ENCODE assay signal across 18 cellular contexts in the genomic region with DNA sequence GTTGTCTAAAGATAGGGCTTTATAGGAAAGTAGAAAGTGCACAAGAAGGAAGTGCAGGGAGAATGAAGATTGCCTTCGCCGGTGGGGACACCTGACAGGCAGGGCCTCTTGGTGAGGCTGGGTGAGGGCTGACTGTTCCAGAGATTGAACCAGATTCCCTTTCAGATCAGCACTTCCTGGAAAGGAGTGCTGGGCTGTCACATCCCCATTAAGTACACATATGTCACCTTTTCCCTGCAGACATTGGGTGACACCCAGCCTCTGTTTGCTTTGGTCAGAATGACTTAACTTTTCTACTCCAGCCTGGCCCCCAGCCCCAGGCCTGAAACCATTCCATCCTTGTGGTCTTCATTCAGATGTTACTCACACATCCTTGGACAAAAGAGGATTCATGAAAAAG. TPM values are rescaled to one million over a fixed set of nuclear protein-coding genes. Genes with fewer than 3 reads are reported as not detected.
DNase-seq lines count a peak whose midpoint lies in the region; ATAC-seq and TF ChIP-seq lines count a peak whose summit lies in the region.
"Had no signal": no experiment of that assay in that cellular context is flagged by ENCODE, and none has a peak within 500 bp of the region (broad histone marks: within the 10 kb centered on the region; RNA-seq: fewer than 3 reads in every experiment).

No MANE protein-coding gene starts in this region.

- CTCF ChIA-PET in PC-9 (lab: Charles Lee): no interaction called here

- H3K4me1 ChIP-seq in PC-9 (replicated peaks; ENCODE audit: insufficient read depth): peaks cover 59% of the 10 kb centered on the region
- H3K4me1 ChIP-seq in prostate gland (replicated peaks): peaks cover 9% of the 10 kb centered on the region

- in situ Hi-C loops in Caki2 (cut with HindIII; ENCODE audit: low pct_unique_long_range_greater_than_20kb, low sequenced_read_pairs): no loop called here

- H3K36me3 ChIP-seq in PC-9 (ENCODE audit: low read depth): no peaks in the 10 kb centered on the region
- H3K36me3 ChIP-seq in prostate gland: no peaks in the 10 kb centered on the region
- H3K36me3 ChIP-seq: esophagus muscularis mucosa had no signal

- BruUV-seq in PC-9 (replicated peaks; lab: Mats Ljungman, UMichigan): no TSS peak

- peak overlapping the region; percentile 54 for H3K4me2 ChIP-seq in PC-9

- H3K27ac ChIP-seq in PC-9 (peak overlapping the region; percentile 90), prostate gland (peak overlapping the region; percentile 91 to 98)
- H3K27ac ChIP-seq: esophagus muscularis mucosa had no signal

- 42% methylated on average over 2 of the region's 2 CpGs for WGBS in prostate gland

- ATAC-seq in GM18867 (IDR thresholded peaks at IDR 0.05; ENCODE audit: unreplicated experiment) (no peak), HG03457 (IDR thresholded peaks at IDR 0.05; ENCODE audit: unreplicated experiment) (no peak), GM21390 (IDR thresholded peaks at IDR 0.05; ENCODE audit: unreplicated experiment) (no peak)
- ATAC-seq: activated T-cell treated with anti-CD3 and anti-CD28 coated beads, Interleukin-2, amount 50 U/mL, for 4 hours; GM12878; stimulated activated naive CD8-positive, alpha-beta T cell treated with anti-CD3 and anti-CD28 coated beads, Interleukin-15, amount 100 ng/mL, for 72 hours had no signal

- peaks cover 53% of the 10 kb centered on the region for H3F3A ChIP-seq in PC-9 (ENCODE audit: insufficient read depth, low read depth)

- H3K9me3 ChIP-seq in PC-9 (ENCODE audit: insufficient read depth, low read depth) (no peaks in the 10 kb centered on the region), prostate gland (no peaks in the 10 kb centered on the region)
- H3K9me3 ChIP-seq: esophagus muscularis mucosa had no signal

- TF ChIP-seq CTCF in PC-9 (conservative IDR thresholded peaks at IDR 0.05) (no peak), prostate gland (IDR thresholded peaks at IDR 0.05) (no peak)

- intact Hi-C loops in PC-9 (cut with micrococcal nuclease; ENCODE audit: unreplicated experiment) (no loop called here), prostate gland (cut with DNase I) (no loop called here)

- no peak for TF ChIP-seq POLR2A in prostate gland (IDR thresholded peaks at IDR 0.05)

- H3K27me3 ChIP-seq in PC-9 (ENCODE audit: insufficient read depth, low read depth) (no peaks in the 10 kb centered on the region), prostate gland (replicated peaks; ENCODE audit: insufficient read depth) (no peaks in the 10 kb centered on the region)
- H3K27me3 ChIP-seq: esophagus muscularis mucosa had no signal

- H3K79me2 ChIP-seq in PC-9 (ENCODE audit: low read depth): no peaks in the 10 kb centered on the region

- no peaks in the 10 kb centered on the region for H4K20me1 ChIP-seq in PC-9 (ENCODE audit: insufficient read depth)

- DNase-seq in Caki2 (ENCODE audit: low read depth) (peak; percentile 23), PC-9 (peak; percentile 38 to 84), kidney tubule cell (ENCODE audit: low spot score) (peak; percentile 30), prostate gland (ENCODE audit: low spot score) (peak; percentile 64), SKM-1 (lab: John Stamatoyannopoulos, UW; ENCODE audit: unreplicated experiment) (no peak)
- DNase-seq: activated CD4-positive, alpha-beta T cell treated with anti-CD3 and anti-CD28 coated beads, Interleukin-2, amount 50 U/mL, for 1 hour; activated naive CD4-positive, alpha-beta T cell treated with anti-CD3 and anti-CD28 coated beads, Interleukin-2, amount 50 U/mL, for 16 hours; activated T-cell treated with anti-CD3 and anti-CD28 coated beads, Interleukin-2, amount 50 U/mL, for 4 hours; dermis blood vessel endothelial cell; GDM1; NCI-H1048; stimulated activated naive CD8-positive, alpha-beta T cell treated with anti-CD3 and anti-CD28 coated beads, Interleukin-15, amount 100 ng/mL, for 72 hours had no signal

- H3K4me3 ChIP-seq in PC-9: peak overlapping the region; percentile 25; the same call in 1 of the 2 replicates
- no peak overlapping the region for H3K4me3 ChIP-seq in prostate gland
- H3K4me3 ChIP-seq: esophagus muscularis mucosa, GM12878 had no signal

- no peaks in the 10 kb centered on the region for H3K9me2 ChIP-seq in PC-9 (ENCODE audit: insufficient read depth)

- POLR2A ChIA-PET in PC-9 (lab: Charles Lee; ENCODE audit: unreplicated experiment): interaction anchor here (0.7 kb wide), 1 partner anchor 125 kb away, joined by 3 read pairs; a partner anchor contains a TSS

- H2AFZ ChIP-seq in PC-9: peak overlapping the region; percentile 1; the same call in 1 of the 2 replicates

RNA-seq across cellular contexts. Expression of a gene that starts 7.4 kb away (rescaled TPM):
- 8.7 and 11.6 TPM in 2 replicates for total RNA-seq in Caki2 (2014; rRNA removed; shearing (Covaris generic); ENCODE audit: low replicate concordance)
- total RNA-seq in PC-9 (2021): 23.3 and 23.5 TPM in 2 replicates
- total RNA-seq in prostate gland: 100 to 1,000 TPM in 1 of 2 donors, 10 to 100 TPM in 1; 62.1 to 364 TPM

RNA-seq across cellular contexts. Expression of a gene that starts 24.8 kb away (rescaled TPM):
- total RNA-seq in Caki2 (2014; rRNA removed; shearing (Covaris generic); ENCODE audit: low replicate concordance): not detected in 2 replicates
- total RNA-seq in PC-9 (2021) (not detected in 2 replicates), prostate gland (10 to 100 TPM in 1 of 2 donors, 1 to 10 TPM in 1; 4.1 to 16.7 TPM)
- total RNA-seq: dermis blood vessel endothelial cell, glomerular endothelial cell had no signal

RNA-seq across cellular contexts. Expression of a gene that starts 28.4 kb away (rescaled TPM):
- total RNA-seq in Caki2 (2014; rRNA removed; shearing (Covaris generic); ENCODE audit: low replicate concordance): 0.30 TPM in 1 of 2 replicates, not detected in the other
- 0.73 and 1.4 TPM in 2 replicates for total RNA-seq in PC-9 (2021)
- 1 to 10 TPM in 1 of 2 donors, under 1 TPM in 1; 0.09 to 3.2 TPM for total RNA-seq in prostate gland
- total RNA-seq: dermis blood vessel endothelial cell had no signal

RNA-seq across cellular contexts. Expression of a gene that starts 28.6 kb away (rescaled TPM):
- total RNA-seq in Caki2 (2014; rRNA removed; shearing (Covaris generic); ENCODE audit: low replicate concordance): 254 and 303 TPM in 2 replicates
- 414 and 446 TPM in 2 replicates for total RNA-seq in PC-9 (2021)
- 100 to 1,000 TPM; 201 to 223 TPM for total RNA-seq in prostate gland

RNA-seq across cellular contexts. Expression of a gene that starts 35.6 kb away (rescaled TPM):
- not detected in 2 replicates for total RNA-seq in Caki2 (2014; rRNA removed; shearing (Covaris generic); ENCODE audit: low replicate concordance)
- 4.4 and 4.5 TPM in 2 replicates for total RNA-seq in PC-9 (2021)
- 1 to 10 TPM in 1 of 2 donors, under 1 TPM in 1; 0.32 to 1.4 TPM for total RNA-seq in prostate gland
